ENCODE assay signal across 1 cellular context in the genomic region with DNA sequence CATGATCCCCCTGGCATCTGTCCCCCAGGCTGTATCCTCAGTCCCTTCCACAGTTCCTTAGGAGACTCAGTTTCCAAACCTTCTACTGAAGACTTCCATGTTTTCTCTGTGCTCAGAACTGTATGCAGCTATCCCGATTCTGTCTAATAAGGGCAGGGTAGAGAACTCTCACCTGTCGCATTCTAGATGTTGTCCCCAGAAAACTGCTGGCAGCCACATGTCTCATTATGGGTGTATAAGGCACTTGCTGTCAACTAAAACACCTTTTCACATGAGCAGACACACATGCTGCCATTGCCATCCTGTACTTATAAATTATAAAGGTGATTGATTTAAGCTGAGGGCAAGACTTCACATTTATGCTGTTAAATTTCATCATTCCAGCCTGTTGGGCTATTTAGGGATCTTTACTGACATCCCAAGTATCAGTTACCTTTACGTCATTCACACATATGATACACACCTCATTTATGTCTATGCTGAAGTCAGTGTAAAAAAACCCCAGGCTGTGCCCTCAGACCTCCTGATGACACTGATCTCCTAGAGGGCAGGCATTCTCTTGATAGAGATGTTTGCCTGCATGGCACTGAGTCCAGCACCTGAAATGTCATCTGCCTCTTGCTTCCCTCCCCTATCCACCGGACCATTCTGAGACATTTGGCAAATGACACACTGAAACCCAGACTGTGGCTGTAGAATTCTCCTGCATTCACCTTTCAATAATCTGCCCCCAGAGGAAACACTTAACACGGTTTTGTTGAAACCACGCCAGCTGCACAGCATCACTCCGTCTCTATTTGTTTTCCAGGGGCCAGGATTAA.
TF ChIP-seq lines count a peak whose summit lies in the region.

No MANE protein-coding gene starts in this region.

TF ChIP-seq in A549, 52 proteins besides CTCF, POLR2A, EP300 and RAD21 (continued from another document):
- TF ChIP-seq NFE2L2 (conservative IDR thresholded peaks at IDR 0.05; ENCODE audit: low read length) (no peak), ZNF302 (CRISPR knock-in tag; IDR thresholded peaks at IDR 0.05) (no peak), POLR2AphosphoS2 (conservative IDR thresholded peaks at IDR 0.05; ENCODE audit: low read length) (no peak), ZFP36 (IDR thresholded peaks at IDR 0.05; ENCODE audit: borderline replicate concordance, partially characterized antibody) (no peak)
- TF ChIP-seq, protein P1, sequence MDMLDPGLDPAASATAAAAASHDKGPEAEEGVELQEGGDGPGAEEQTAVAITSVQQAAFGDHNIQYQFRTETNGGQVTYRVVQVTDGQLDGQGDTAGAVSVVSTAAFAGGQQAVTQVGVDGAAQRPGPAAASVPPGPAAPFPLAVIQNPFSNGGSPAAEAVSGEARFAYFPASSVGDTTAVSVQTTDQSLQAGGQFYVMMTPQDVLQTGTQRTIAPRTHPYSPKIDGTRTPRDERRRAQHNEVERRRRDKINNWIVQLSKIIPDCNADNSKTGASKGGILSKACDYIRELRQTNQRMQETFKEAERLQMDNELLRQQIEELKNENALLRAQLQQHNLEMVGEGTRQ (IDR thresholded peaks at IDR 0.05): no peak
